ENCODE assay signal across 29 cellular contexts in the genomic region with DNA sequence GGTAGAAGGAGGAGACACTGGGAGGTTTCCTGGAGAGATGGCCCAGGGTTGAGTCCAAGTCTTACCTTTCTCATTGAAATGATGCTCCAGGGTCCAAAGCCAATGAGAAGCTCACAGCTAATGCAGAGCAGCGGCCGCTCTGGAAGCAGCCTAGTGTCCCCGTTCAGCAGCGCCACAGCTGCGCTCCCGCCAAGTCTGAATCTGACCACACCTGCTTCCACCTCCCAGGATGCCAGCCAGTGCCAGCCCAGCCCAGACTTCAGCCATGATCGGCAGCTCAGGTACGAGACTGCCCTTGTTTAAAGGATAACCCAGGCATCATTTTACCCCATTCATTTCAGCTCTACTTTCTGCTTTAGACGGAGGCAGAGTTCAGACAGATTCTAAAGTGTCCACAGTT.
"Had no signal": no experiment of that assay in that cellular context is flagged by ENCODE, and none has a peak within 500 bp of the region (broad histone marks: within the 10 kb centered on the region; RNA-seq: fewer than 3 reads in every experiment).

No MANE protein-coding gene starts in this region.

- H3K36me3 ChIP-seq: breast epithelium, cardiac muscle cell had no signal

- DNase-seq: activated CD4-positive, alpha-beta memory T cell treated with anti-CD3 and anti-CD28 coated beads, Interleukin-2, amount 10 ng/mL, durations not matched to agents 7 days and 5 days; activated CD4-positive, alpha-beta T cell treated with anti-CD3 and anti-CD28 coated beads for 1 hour; activated CD4-positive, alpha-beta T cell treated with anti-CD3 and anti-CD28 coated beads for 4 hours; activated CD4-positive, alpha-beta T cell treated with anti-CD3 and anti-CD28 coated beads, Interleukin-2, amount 10 ng/mL, durations not matched to agents 7 days and 5 days; activated CD4-positive, alpha-beta T cell treated with anti-CD3 and anti-CD28 coated beads, Interleukin-2, amount 50 U/mL, for 4 hours; activated CD8-positive, alpha-beta memory T cell treated with anti-CD3 and anti-CD28 coated beads, Interleukin-2, amount 50 U/mL, for 48 hours; activated gamma-delta T cell; activated naive CD4-positive, alpha-beta T cell; activated naive CD4-positive, alpha-beta T cell treated with anti-CD3 and anti-CD28 coated beads, Interleukin-2, amount 10 ng/mL, durations not matched to agents 7 days and 5 days; activated naive CD8-positive, alpha-beta T cell treated with anti-CD3 and anti-CD28 coated beads, Interleukin-2, amount 10 ng/mL, durations not matched to agents 7 days and 5 days; activated T-cell treated with anti-CD3 and anti-CD28 coated beads for 4 hours; activated T-cell treated with anti-CD3 and anti-CD28 coated beads, Interleukin-2, amount 50 U/mL, for 24 hours; activated T-cell treated with anti-CD3 and anti-CD28 coated beads, Interleukin-2, amount 50 U/mL, for 72 hours; effector memory CD4-positive, alpha-beta T cell; endodermal cell; gastrocnemius medialis; glutamatergic neuron; heart left ventricle; T-helper 2 cell had no signal

- FAIRE-seq: TTC549 had no signal

- H3K27me3 ChIP-seq: ascending aorta, breast epithelium, cardiac muscle cell, dorsolateral prefrontal cortex, foreskin keratinocyte, gastrocnemius medialis, heart left ventricle had no signal

- H3K27ac ChIP-seq: ascending aorta, breast epithelium, cardiac muscle cell, coronary artery, foreskin keratinocyte, gastrocnemius medialis, heart left ventricle, VCaP had no signal

- H3K9me3 ChIP-seq: ascending aorta, breast epithelium, gastrocnemius medialis, heart left ventricle had no signal

- ATAC-seq: activated naive CD4-positive, alpha-beta T cell treated with anti-CD3 and anti-CD28 coated beads, Interleukin-2, amount 50 U/mL, for 72 hours; activated T-cell treated with anti-CD3 and anti-CD28 coated beads, Interleukin-2, amount 50 U/mL, for 72 hours; esophagus mucosa; foreskin keratinocyte; gastrocnemius medialis; heart left ventricle had no signal

- H3K4me1 ChIP-seq: ascending aorta, breast epithelium, foreskin keratinocyte, gastrocnemius medialis, heart left ventricle had no signal

- H3K4me3 ChIP-seq: ascending aorta, breast epithelium, cardiac muscle cell, coronary artery, dorsolateral prefrontal cortex, gastrocnemius medialis, heart left ventricle had no signal
